8 cellular contexts compared by ENCODE assay signal in genomic region chr6:30721198-30722024, GRCh38.
DNase-seq lines count a peak whose midpoint lies in the region; ATAC-seq and TF ChIP-seq lines count a peak whose summit lies in the region.

No MANE protein-coding gene starts in this region.

- no peak for ATAC-seq in HG03342 (IDR thresholded peaks at IDR 0.05; ENCODE audit: unreplicated experiment)

- peak; percentile 45 for TF ChIP-seq CTCF in GM12874 (IDR thresholded peaks at IDR 0.05; ENCODE audit: insufficient read depth, low read depth, low read length)

- DNase-seq in HS-5 (ENCODE audit: low read depth) (peak; percentile 71), NK-92 (lab: John Stamatoyannopoulos, UW; ENCODE audit: unreplicated experiment) (peak; percentile 46), medulla oblongata (ENCODE audit: extremely low spot score) (peak; percentile 88)
- peak; percentile 87 to 97 for DNase-seq in activated CD8-positive, alpha-beta memory T cell treated with anti-CD3 and anti-CD28 coated beads for 1 hour (ENCODE audit: extremely low read depth in 1 of 2, low read depth in 1 of 2)
- DNase-seq in effector CD4-positive, alpha-beta T cell: peak; percentile 92
- DNase-seq in stimulated activated CD4-positive, alpha-beta T cell treated with anti-CD3 and anti-CD28 coated beads, TNF-alpha, amount 100 ng/mL, for 4 hours (ENCODE audit: low read depth in 3 of 3): peak; percentile 94 to 97 (median 95)
